ENCODE assay signal across 8 cellular contexts in the genomic region with DNA sequence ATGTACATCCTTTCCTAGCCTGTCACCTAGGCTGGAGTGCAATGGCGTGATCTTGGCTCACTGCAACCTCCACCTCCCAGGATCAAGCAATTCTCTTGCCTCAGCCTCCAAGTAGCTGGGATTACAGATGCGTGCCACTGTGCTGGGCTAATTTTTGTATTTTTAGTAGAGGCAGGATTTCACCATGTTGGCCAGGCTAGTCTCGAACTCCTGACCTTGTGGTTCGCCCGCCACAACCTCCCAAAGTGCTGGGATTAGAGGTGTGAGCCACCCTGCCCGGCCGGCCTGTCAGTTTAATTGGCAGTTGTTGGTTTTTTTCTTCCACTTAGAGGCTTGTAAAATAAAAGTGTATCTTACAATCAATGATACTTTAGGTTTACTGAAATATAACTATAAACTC. TPM values are rescaled to one million over a fixed set of nuclear protein-coding genes. Genes with fewer than 3 reads are reported as not detected.
A peak's percentile ranks its signal among the peaks of the same experiment; 100 is the strongest.
DNase-seq lines count a peak whose midpoint lies in the region; ATAC-seq and TF ChIP-seq lines count a peak whose summit lies in the region.
"Not testable (repeated sequence)": the region's sequence is repeated elsewhere in the genome, so short reads cannot be mapped to it uniquely, and the experiment has no call there.
"Had no signal": no experiment of that assay in that cellular context is flagged by ENCODE, and none has a peak within 500 bp of the region (broad histone marks: within the 10 kb centered on the region; RNA-seq: fewer than 3 reads in every experiment).

No MANE protein-coding gene starts in this region.

- H3K4me3 Mint-ChIP-seq in CD4-positive, alpha-beta T cell; T-helper 17 cell; memory B cell; osteocyte (ENCODE audit: unreplicated experiment): not testable (repeated sequence)
- peak overlapping the region; percentile 29 for H3K4me3 Mint-ChIP-seq in central memory CD8-positive, alpha-beta T cell

- POLR2A ChIA-PET in CD4-positive, alpha-beta T cell (lab: Charles Lee), result interaction anchor here (1.8 kb wide), 1 partner anchor 29 kb away, joined by 19 read pairs; the partner anchor contains the start of gene LAX1

- DNase-seq in CD4-positive, alpha-beta T cell; T-helper 17 cell; central memory CD8-positive, alpha-beta T cell (ENCODE audit: low spot score in 2 of 2); memory B cell (ENCODE audit: low spot score in 2 of 2): not testable (repeated sequence)
- peak; percentile 19 for DNase-seq in osteocyte (ENCODE audit: extremely low spot score, unreplicated experiment)

- peak overlapping the region; percentile 62 for H3K27ac Mint-ChIP-seq in CD4-positive, alpha-beta T cell
- H3K27ac Mint-ChIP-seq in T-helper 17 cell, result peak overlapping the region; percentile 41
- H3K27ac Mint-ChIP-seq in central memory CD8-positive, alpha-beta T cell (ENCODE audit: low read depth), result peak overlapping the region; percentile 36
- peak overlapping the region; percentile 25 for H3K27ac Mint-ChIP-seq in memory B cell
- not testable (repeated sequence) for H3K27ac Mint-ChIP-seq in osteocyte (ENCODE audit: unreplicated experiment)

- not testable (repeated sequence) for H3K27me3 ChIP-seq in CD4-positive, alpha-beta T cell (ENCODE audit: control insufficient read depth, insufficient read depth, low read length)

- CTCF ChIA-PET in CD4-positive, alpha-beta T cell (lab: Charles Lee), result interaction anchor here (1.4 kb wide), 1 partner anchor 168 kb away, joined by 5 read pairs; no protein-coding TSS in a partner anchor

- not testable (repeated sequence) for H3K27me3 Mint-ChIP-seq in CD4-positive, alpha-beta T cell; T-helper 17 cell; central memory CD8-positive, alpha-beta T cell; memory B cell; osteocyte (ENCODE audit: unreplicated experiment)

- not testable (repeated sequence) for TF ChIP-seq CTCF in CD4-positive, alpha-beta T cell (IDR thresholded peaks at IDR 0.05); osteocyte (IDR thresholded peaks at IDR 0.05)

- not testable (repeated sequence) for H3K9me3 ChIP-seq in CD4-positive, alpha-beta T cell (ENCODE audit: control insufficient read depth, low read length); T-helper 17 cell (ENCODE audit: control insufficient read depth, low read length, poor library complexity, severe bottlenecking)

- ATAC-seq in CD4-positive, alpha-beta T cell (ENCODE audit: poor library complexity); T-helper 17 cell; central memory CD8-positive, alpha-beta T cell (replicated peaks; ENCODE audit: extremely low read depth, poor library complexity, severe bottlenecking); memory B cell (ENCODE audit: low read depth): not testable (repeated sequence)

- H3K4me1 Mint-ChIP-seq in CD4-positive, alpha-beta T cell (ENCODE audit: low read depth), result peaks cover 35% of the 10 kb centered on the region
- H3K4me1 Mint-ChIP-seq in T-helper 17 cell (peaks cover 34% of the 10 kb centered on the region), memory B cell (peaks cover 19% of the 10 kb centered on the region), osteocyte (ENCODE audit: unreplicated experiment) (peaks cover 24% of the 10 kb centered on the region)
- peaks cover 34% of the 10 kb centered on the region for H3K4me1 Mint-ChIP-seq in central memory CD8-positive, alpha-beta T cell

- not testable (repeated sequence) for H3K9me3 Mint-ChIP-seq in CD4-positive, alpha-beta T cell; central memory CD8-positive, alpha-beta T cell; memory B cell; osteocyte (ENCODE audit: unreplicated experiment)

- intact Hi-C loops in CD4-positive, alpha-beta T cell (cut with DNase I, micrococcal nuclease), result loop anchor here (5.0 to 10.0 kb wide), 4 partner anchors 36 to 1449 kb away; partner anchors contain the start of genes PPP1R12B (in 1 of the 2) and UBE2T (in 1 of the 2)

- H3K27ac ChIP-seq in CD4-positive, alpha-beta T cell (ENCODE audit: low read depth, low read length), result not testable (repeated sequence)

- H3K36me3 Mint-ChIP-seq in CD4-positive, alpha-beta T cell (ENCODE audit: low read depth), result peaks cover 29% of the 10 kb centered on the region
- H3K36me3 Mint-ChIP-seq in T-helper 17 cell (ENCODE audit: low read depth), result not testable (repeated sequence)
- H3K36me3 Mint-ChIP-seq in central memory CD8-positive, alpha-beta T cell (ENCODE audit: insufficient read depth), result peaks cover 22% of the 10 kb centered on the region
- H3K36me3 Mint-ChIP-seq in memory B cell (peaks cover 12% of the 10 kb centered on the region), osteocyte (ENCODE audit: unreplicated experiment) (peaks cover 17% of the 10 kb centered on the region)

RNA-seq across cellular contexts. Expression of gene ZBED6, which starts 1.9 kb away (rescaled TPM):
- 10 to 100 TPM; 25.0 to 25.2 TPM for total RNA-seq in CD4-positive, alpha-beta T cell
- total RNA-seq in T-helper 17 cell (10 to 100 TPM; 32.0 to 32.6 TPM), osteocyte (43.4 and 44.4 TPM in 2 replicates)

RNA-seq across cellular contexts. Expression of gene ZC3H11A, which starts 1.9 kb away (rescaled TPM):
- 10 to 100 TPM; 67.6 to 73.3 TPM for total RNA-seq in CD4-positive, alpha-beta T cell
- total RNA-seq in T-helper 17 cell (10 to 100 TPM; 71.8 to 80.5 TPM), osteocyte (88.3 and 94.8 TPM in 2 replicates)

RNA-seq across cellular contexts. Expression of gene LAX1, which starts 28.6 kb away (rescaled TPM):
- total RNA-seq in CD4-positive, alpha-beta T cell, result 10 to 100 TPM; 16.6 to 18.3 TPM
- 10 to 100 TPM; 21.7 to 23.9 TPM for total RNA-seq in T-helper 17 cell
- total RNA-seq in osteocyte, result not detected in 2 replicates
- total RNA-seq: A172, Daoy, G401 had no signal

Comparison
In these comparisons a context has a peak if more than half of its experiments do, and no peak if none do; other contexts are left out.
1. RNA of gene LAX1, which starts 28.6 kb away (total RNA-seq): 21.7 to 23.9 TPM in T-helper 17 cell and 16.6 to 18.3 TPM in CD4-positive, alpha-beta T cell; not detected in osteocyte; every median in the first group is over 10 times any median in the second.